In the genomic region with DNA sequence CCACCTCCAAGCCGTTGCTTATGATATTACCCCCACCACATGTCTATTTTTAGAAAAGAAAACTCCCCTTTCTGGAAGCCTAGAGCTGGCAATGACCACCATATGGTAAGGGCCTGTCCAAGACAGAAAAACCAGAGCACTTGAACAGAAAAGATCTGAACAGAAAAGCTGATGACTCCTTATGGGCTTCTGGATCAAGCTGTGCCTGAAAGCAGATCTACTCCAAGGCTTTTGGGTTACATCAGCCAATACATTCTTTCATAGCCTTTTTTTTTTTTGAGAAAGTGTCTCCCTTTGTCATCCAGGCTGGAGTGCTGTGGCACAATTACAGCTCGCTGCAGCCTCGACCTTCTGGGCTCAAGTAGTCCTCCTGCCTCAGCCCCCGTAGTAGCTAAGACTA, we compare ENCODE assay signal across 12 cellular contexts. TPM values are rescaled to one million over a fixed set of nuclear protein-coding genes. Genes with fewer than 3 reads are reported as not detected.
DNase-seq lines count a peak whose midpoint lies in the region; ATAC-seq and TF ChIP-seq lines count a peak whose summit lies in the region.
"Had no signal": no experiment of that assay in that cellular context is flagged by ENCODE, and none has a peak within 500 bp of the region (broad histone marks: within the 10 kb centered on the region; RNA-seq: fewer than 3 reads in every experiment).

No MANE protein-coding gene starts in this region.

- H3K27ac ChIP-seq in DOHH2 (ENCODE audit: low read depth, low read length) (no peak overlapping the region), esophagus muscularis mucosa (replicated peaks in 1 of 4) (no peak overlapping the region)
- H3K27ac ChIP-seq: BLaER1 treated with 17β-estradiol and CSF1 and Interleukin-3, amounts not matched to agents 10 nM and 100 nM; GM23248 had no signal

- no peaks in the 10 kb centered on the region for H3F3A ChIP-seq in DOHH2 (ENCODE audit: control insufficient read depth, insufficient read depth)

- peak overlapping the region; percentile 30; the same call in 1 of the 2 replicates for H3K4me2 ChIP-seq in DOHH2 (ENCODE audit: low read length)
- H3K4me2 ChIP-seq: BLaER1 treated with 17β-estradiol and CSF1 and Interleukin-3, amounts not matched to agents 10 nM and 100 nM had no signal

- H3K79me2 ChIP-seq in DOHH2 (ENCODE audit: control insufficient read depth, low read length): no peaks in the 10 kb centered on the region

- no peaks in the 10 kb centered on the region for H3K27me3 ChIP-seq in DOHH2 (ENCODE audit: control insufficient read depth, low read length)
- no peaks in the 10 kb centered on the region for H3K27me3 ChIP-seq in esophagus muscularis mucosa
- H3K27me3 ChIP-seq: BLaER1 treated with 17β-estradiol and CSF1 and Interleukin-3, amounts not matched to agents 10 nM and 100 nM had no signal

- H3K36me3 ChIP-seq in DOHH2 (ENCODE audit: control insufficient read depth, low read length) (no peaks in the 10 kb centered on the region; the same call in 1 of the 2 replicates), esophagus muscularis mucosa (peaks cover 12 to 86% (median 58%) of the 10 kb centered on the region in 4 donors)

- POLR2A ChIA-PET in activated CD4-positive, alpha-beta T cell treated with anti-CD3 and anti-CD28 coated beads, Interleukin-2, amount 10 ng/mL, durations not matched to agents 7 days and 5 days (lab: Charles Lee): no interaction called here

- no peaks in the 10 kb centered on the region for H3K9me2 ChIP-seq in DOHH2 (replicated peaks; ENCODE audit: control insufficient read depth, low read length)

- H3K27me3 Mint-ChIP-seq in activated CD4-positive, alpha-beta T cell treated with anti-CD3 and anti-CD28 coated beads, Interleukin-2, amount 10 ng/mL, durations not matched to agents 24 days and 14 days: no peaks in the 10 kb centered on the region
- H3K27me3 Mint-ChIP-seq in activated CD4-positive, alpha-beta T cell treated with anti-CD3 and anti-CD28 coated beads, Interleukin-2, amount 10 ng/mL, durations not matched to agents 7 days and 5 days: no peaks in the 10 kb centered on the region
- no peaks in the 10 kb centered on the region for H3K27me3 Mint-ChIP-seq in T-helper 17 cell
- H3K27me3 Mint-ChIP-seq: CD4-positive, CD25-positive, alpha-beta regulatory T cell had no signal

- H3K4me1 Mint-ChIP-seq in activated CD4-positive, alpha-beta T cell treated with anti-CD3 and anti-CD28 coated beads, Interleukin-2, amount 10 ng/mL, durations not matched to agents 24 days and 14 days: peaks cover 27% of the 10 kb centered on the region
- H3K4me1 Mint-ChIP-seq in activated CD4-positive, alpha-beta T cell treated with anti-CD3 and anti-CD28 coated beads, Interleukin-2, amount 10 ng/mL, durations not matched to agents 7 days and 5 days: peaks cover 35% of the 10 kb centered on the region
- H3K4me1 Mint-ChIP-seq in T-helper 17 cell: peaks cover 8% of the 10 kb centered on the region

- H4K20me1 ChIP-seq in DOHH2 (ENCODE audit: control insufficient read depth, insufficient read depth, low read depth, low read length): no peaks in the 10 kb centered on the region
- H4K20me1 ChIP-seq: BLaER1 treated with 17β-estradiol and CSF1 and Interleukin-3, amounts not matched to agents 10 nM and 100 nM had no signal

- intact Hi-C loops in activated CD4-positive, alpha-beta T cell treated with anti-CD3 and anti-CD28 coated beads, Interleukin-2, amount 10 ng/mL, durations not matched to agents 24 days and 14 days (cut with micrococcal nuclease): no loop called here
- intact Hi-C loops in esophagus muscularis mucosa (cut with DNase I): no loop called here

- peaks cover 6% of the 10 kb centered on the region; the same call in 1 of the 2 replicates for H3K9me3 ChIP-seq in DOHH2 (ENCODE audit: control insufficient read depth, insufficient read depth, low read length)
- H3K9me3 ChIP-seq in T-helper 17 cell (ENCODE audit: control insufficient read depth, low read length, poor library complexity, severe bottlenecking): no peaks in the 10 kb centered on the region
- H3K9me3 ChIP-seq in esophagus muscularis mucosa: peaks cover 0 to 12% (median 4%) of the 10 kb centered on the region in 4 donors

- H3K27ac Mint-ChIP-seq in activated CD4-positive, alpha-beta T cell treated with anti-CD3 and anti-CD28 coated beads, Interleukin-2, amount 10 ng/mL, durations not matched to agents 24 days and 14 days: peak overlapping the region; percentile 19
- no peak overlapping the region for H3K27ac Mint-ChIP-seq in activated CD4-positive, alpha-beta T cell treated with anti-CD3 and anti-CD28 coated beads, Interleukin-2, amount 10 ng/mL, durations not matched to agents 7 days and 5 days
- H3K27ac Mint-ChIP-seq in T-helper 17 cell: peak overlapping the region; percentile 39

- 89% methylated on average over 4 of the region's 4 CpGs for WGBS in esophagus muscularis mucosa

- DNase-seq in activated CD4-positive, alpha-beta T cell treated with anti-CD3 and anti-CD28 coated beads, Interleukin-2, amount 10 ng/mL, durations not matched to agents 24 days and 14 days: no peak
- DNase-seq in activated CD4-positive, alpha-beta T cell treated with anti-CD3 and anti-CD28 coated beads, Interleukin-2, amount 10 ng/mL, durations not matched to agents 7 days and 5 days: no peak
- no peak for DNase-seq in T-helper 17 cell
- peak; percentile 24 for DNase-seq in esophagus muscularis mucosa (ENCODE audit: extremely low spot score)
- DNase-seq in T-helper 9 cell: no peak
- DNase-seq: ACHN, GM23248, IMR-90 had no signal

- TF ChIP-seq POLR2A in esophagus muscularis mucosa (IDR thresholded peaks at IDR 0.05; ENCODE audit: low read depth): no peak

- no peaks in the 10 kb centered on the region for H3K9me3 Mint-ChIP-seq in activated CD4-positive, alpha-beta T cell treated with anti-CD3 and anti-CD28 coated beads, Interleukin-2, amount 10 ng/mL, durations not matched to agents 24 days and 14 days
- H3K9me3 Mint-ChIP-seq in activated CD4-positive, alpha-beta T cell treated with anti-CD3 and anti-CD28 coated beads, Interleukin-2, amount 10 ng/mL, durations not matched to agents 7 days and 5 days: no peaks in the 10 kb centered on the region

- TF ChIP-seq EP300 in esophagus muscularis mucosa (IDR thresholded peaks at IDR 0.05): no peak

- H3K4me3 ChIP-seq in DOHH2 (ENCODE audit: low read length): no peak overlapping the region
- H3K4me3 ChIP-seq in esophagus muscularis mucosa: no peak overlapping the region
- H3K4me3 ChIP-seq: BLaER1 treated with 17β-estradiol and CSF1 and Interleukin-3, amounts not matched to agents 10 nM and 100 nM; GM23248 had no signal

- H3K4me1 ChIP-seq in DOHH2 (ENCODE audit: control insufficient read depth, low read length) (peaks cover 8% of the 10 kb centered on the region), esophagus muscularis mucosa (no peaks in the 10 kb centered on the region)
- H3K4me1 ChIP-seq: BLaER1 treated with 17β-estradiol and CSF1 and Interleukin-3, amounts not matched to agents 10 nM and 100 nM had no signal

- H3K4me3 Mint-ChIP-seq in activated CD4-positive, alpha-beta T cell treated with anti-CD3 and anti-CD28 coated beads, Interleukin-2, amount 10 ng/mL, durations not matched to agents 24 days and 14 days: no peak overlapping the region
- no peak overlapping the region for H3K4me3 Mint-ChIP-seq in activated CD4-positive, alpha-beta T cell treated with anti-CD3 and anti-CD28 coated beads, Interleukin-2, amount 10 ng/mL, durations not matched to agents 7 days and 5 days
- no peak overlapping the region for H3K4me3 Mint-ChIP-seq in T-helper 17 cell
- H3K4me3 Mint-ChIP-seq: CD4-positive, CD25-positive, alpha-beta regulatory T cell had no signal

- H3K36me3 Mint-ChIP-seq in activated CD4-positive, alpha-beta T cell treated with anti-CD3 and anti-CD28 coated beads, Interleukin-2, amount 10 ng/mL, durations not matched to agents 24 days and 14 days (ENCODE audit: low read depth): peaks cover 86% of the 10 kb centered on the region
- peaks cover 93% of the 10 kb centered on the region for H3K36me3 Mint-ChIP-seq in activated CD4-positive, alpha-beta T cell treated with anti-CD3 and anti-CD28 coated beads, Interleukin-2, amount 10 ng/mL, durations not matched to agents 7 days and 5 days (ENCODE audit: low read depth)
- H3K36me3 Mint-ChIP-seq in T-helper 17 cell (ENCODE audit: low read depth): peaks cover 27% of the 10 kb centered on the region

- CTCF ChIA-PET in activated CD4-positive, alpha-beta T cell treated with anti-CD3 and anti-CD28 coated beads, Interleukin-2, amount 10 ng/mL, durations not matched to agents 7 days and 5 days (lab: Charles Lee): interaction anchor here (0.6 to 4.2 kb wide), 6 partner anchors 12 to 52 kb away, joined by 3 to 14 read pairs (median 4); no protein-coding TSS in a partner anchor

- ATAC-seq in T-helper 17 cell (no peak), HG03571 (IDR thresholded peaks at IDR 0.05; ENCODE audit: unreplicated experiment) (no peak)

- TF ChIP-seq CTCF in DOHH2 (IDR thresholded peaks at IDR 0.05; ENCODE audit: low read depth, low read length, poor library complexity, severe bottlenecking) (no peak), esophagus muscularis mucosa (IDR thresholded peaks at IDR 0.05) (no peak)

RNA-seq across cellular contexts. Expression of a gene that starts 16.8 kb away (rescaled TPM):
- total RNA-seq in activated CD4-positive, alpha-beta T cell treated with anti-CD3 and anti-CD28 coated beads, Interleukin-2, amount 10 ng/mL, durations not matched to agents 24 days and 14 days: 111 and 118 TPM in 2 replicates
- total RNA-seq in activated CD4-positive, alpha-beta T cell treated with anti-CD3 and anti-CD28 coated beads, Interleukin-2, amount 10 ng/mL, durations not matched to agents 7 days and 5 days: 100 to 1,000 TPM; 294 to 420 TPM
- total RNA-seq in T-helper 17 cell: 10 to 100 TPM; 35.4 to 45.3 TPM
- total RNA-seq in esophagus muscularis mucosa: 1 to 10 TPM; 4.8 to 9.1 (median 7.4) TPM

RNA-seq across cellular contexts. Expression of a gene that starts 23.3 kb away (rescaled TPM):
- 47.5 and 48.9 TPM in 2 replicates for total RNA-seq in activated CD4-positive, alpha-beta T cell treated with anti-CD3 and anti-CD28 coated beads, Interleukin-2, amount 10 ng/mL, durations not matched to agents 24 days and 14 days
- total RNA-seq in activated CD4-positive, alpha-beta T cell treated with anti-CD3 and anti-CD28 coated beads, Interleukin-2, amount 10 ng/mL, durations not matched to agents 7 days and 5 days: 100 to 1,000 TPM; 202 to 204 TPM
- 10 to 100 TPM; 26.6 to 28.6 TPM for total RNA-seq in T-helper 17 cell
- total RNA-seq in esophagus muscularis mucosa: 1 to 10 TPM; 6.0 to 9.6 (median 9.2) TPM

RNA-seq across cellular contexts. Expression of a gene that starts 54.8 kb away (rescaled TPM):
- 24.5 and 28.0 TPM in 2 replicates for total RNA-seq in activated CD4-positive, alpha-beta T cell treated with anti-CD3 and anti-CD28 coated beads, Interleukin-2, amount 10 ng/mL, durations not matched to agents 24 days and 14 days
- total RNA-seq in activated CD4-positive, alpha-beta T cell treated with anti-CD3 and anti-CD28 coated beads, Interleukin-2, amount 10 ng/mL, durations not matched to agents 7 days and 5 days: 100 to 1,000 TPM; 194 to 197 TPM
- total RNA-seq in T-helper 17 cell (10 to 100 TPM; 16.0 to 16.2 TPM), esophagus muscularis mucosa (10 to 100 TPM in 2 of 4 donors, 1 to 10 TPM in 2; 9.9 to 10.4 (median 10.0) TPM)
- total RNA-seq: GM23248, IMR-90 had no signal
